In genomic region chr2:222055328-222055727, GRCh38 we compare ENCODE assay signal across 33 cellular contexts.
"Had no signal": no experiment of that assay in that cellular context is flagged by ENCODE, and none has a peak within 500 bp of the region (broad histone marks: within the 10 kb centered on the region; RNA-seq: fewer than 3 reads in every experiment).

No MANE protein-coding gene starts in this region.

- H3K27ac ChIP-seq: KMS-11 had no signal

- H3K4me3 ChIP-seq: MG63 had no signal

- H3K9ac ChIP-seq: KMS-11 had no signal

- H3K36me3 ChIP-seq: MG63 had no signal

- H3K9me3 ChIP-seq: MG63 had no signal

- H3K4me2 ChIP-seq: KMS-11 had no signal

- DNase-seq: Karpas-422, Kasumi-1, MG63, MM.1S, MV-4-11, NCI-H1048, NCI-H1092, NCI-H1092 treated with DMSO at 0.1 percent for 48 hours, NCI-H1105, NCI-H1105 treated with DMSO at 0.1 percent for 48 hours, NCI-H1417 treated with DMSO at 0.1 percent for 48 hours, NCI-H1436, NCI-H1436 treated with DMSO at 0.1 percent for 48 hours, NCI-H146, NCI-H1694, NCI-H1694 treated with DMSO at 0.1 percent for 48 hours, NCI-H187, NCI-H187 treated with DMSO at 0.1 percent for 48 hours, NCI-H1930, NCI-H2029, NCI-H2029 treated with DMSO at 0.1 percent for 48 hours, NCI-H2081, NCI-H2081 treated with DMSO at 0.1 percent for 48 hours, NCI-H2107, NCI-H2171, NCI-H2171 treated with DMSO at 0.1 percent for 48 hours, NCI-H2227 treated with DMSO at 0.1 percent for 48 hours, NCI-H226, NCI-H345, NCI-H446, NCI-H446 treated with DMSO at 0.1 percent for 48 hours, NCI-H510A had no signal
